8 cellular contexts compared by ENCODE assay signal in genomic region chr14:103880334-103880985, GRCh38. TPM values are rescaled to one million over a fixed set of nuclear protein-coding genes. Genes with fewer than 3 reads are reported as not detected.
DNase-seq lines count a peak whose midpoint lies in the region; ATAC-seq and TF ChIP-seq lines count a peak whose summit lies in the region.

No MANE protein-coding gene starts in this region.

- POLR2A ChIA-PET in SK-N-SH (lab: Yijun Ruan, JAX), result interaction anchor here (0.7 to 1.4 kb wide), 4 partner anchors 24 to 71 kb away, joined by 3 read pairs; no protein-coding TSS in a partner anchor

- no peak overlapping the region; the same call in 1 of the 2 replicates for H3K4me2 ChIP-seq in SK-N-SH

- peaks cover 7 to 12% of the 10 kb centered on the region in 2 donors for H3K27me3 Mint-ChIP-seq in effector memory CD8-positive, alpha-beta T cell

- H2AFZ ChIP-seq in SK-N-SH (ENCODE audit: low read depth), result no peak overlapping the region

- CTCF ChIA-PET in SK-N-SH (lab: Yijun Ruan, JAX), result interaction anchor here (0.6 to 3.3 kb wide), 7 partner anchors 12 to 75 kb away, joined by 3 to 15 read pairs (median 4); a partner anchor contains a TSS

- H3K4me3 Mint-ChIP-seq in effector memory CD8-positive, alpha-beta T cell, result peak overlapping the region in 1 of 2 donors; percentile 61

- H3K27ac ChIP-seq in SK-N-SH (ENCODE audit: low read depth in 2 of 2, low read length in 1 of 2), result peak overlapping the region in 1 of 2 experiments; percentile 24; a peak in 1 of 4 replicates

- no peak for TF ChIP-seq RAD21 in SK-N-SH (IDR thresholded peaks at IDR 0.05; ENCODE audit: low read length)

- no peaks in the 10 kb centered on the region for H3K79me2 ChIP-seq in SK-N-SH (ENCODE audit: insufficient read depth)

- no peaks in the 10 kb centered on the region for H3K9me3 Mint-ChIP-seq in effector memory CD8-positive, alpha-beta T cell

- H3K27ac Mint-ChIP-seq in effector memory CD8-positive, alpha-beta T cell, result no peak overlapping the region

- H3K4me3 ChIP-seq in SK-N-SH (ENCODE audit: low read depth in 2 of 2, low read length in 1 of 2) (no peak overlapping the region), mucosa of stomach (ENCODE audit: low read length) (peak overlapping the region; percentile 53)

- no peak for TF ChIP-seq CTCF in SK-N-SH (IDR thresholded peaks at IDR 0.05)

- H3K9me2 ChIP-seq in SK-N-SH, result no peaks in the 10 kb centered on the region

- 54% methylated on average over 15 of the region's 18 CpGs for WGBS in SK-N-SH (ENCODE audit: low lambda C conversion rate)

- H3K9me3 ChIP-seq in SK-N-SH, result no peaks in the 10 kb centered on the region
- H3K9me3 ChIP-seq in mucosa of stomach (ENCODE audit: control insufficient read depth, low read length), result no peaks in the 10 kb centered on the region

- H3K36me3 Mint-ChIP-seq in effector memory CD8-positive, alpha-beta T cell (ENCODE audit: insufficient read depth), result no peaks in the 10 kb centered on the region

- ATAC-seq in effector memory CD8-positive, alpha-beta T cell (replicated peaks), result peak; percentile 80

- H3K9ac ChIP-seq in SK-N-SH (no peak overlapping the region), mucosa of stomach (ENCODE audit: low read length) (peak overlapping the region; percentile 74)

- peaks cover 5 to 16% of the 10 kb centered on the region in 2 donors for H3K4me1 Mint-ChIP-seq in effector memory CD8-positive, alpha-beta T cell (ENCODE audit: low read depth in 2 of 2)

- DNase-seq in NOMO-1 treated with DMSO at 0.1 percent for 48 hours (lab: John Stamatoyannopoulos, UW; ENCODE audit: unreplicated experiment), result peak; percentile 21
- DNase-seq in NOMO-1 treated with dmso at 0.1 percent for 144 hours (lab: John Stamatoyannopoulos, UW; ENCODE audit: unreplicated experiment), result no peak
- peak; percentile 62 for DNase-seq in SK-N-SH
- peak in 2 of 3 experiments; percentile 21 for DNase-seq in effector memory CD8-positive, alpha-beta T cell
- DNase-seq in NCI-H524 (lab: John Stamatoyannopoulos, UW), result no peak
- no peak for DNase-seq in inferior parietal cortex (ENCODE audit: extremely low spot score)
- no peak for DNase-seq in HuH-7 (ENCODE audit: low spot score)

- TF ChIP-seq EP300 in SK-N-SH (IDR thresholded peaks at IDR 0.05; ENCODE audit: borderline replicate concordance in 1 of 2, low read depth in 1 of 2, low read length in 1 of 2), result no peak

- H3F3A ChIP-seq in SK-N-SH (replicated peaks; ENCODE audit: insufficient read depth), result no peaks in the 10 kb centered on the region

- H4K20me1 ChIP-seq in SK-N-SH (ENCODE audit: insufficient read depth), result no peaks in the 10 kb centered on the region

- H3K36me3 ChIP-seq in SK-N-SH (replicated peaks in 1 of 2; ENCODE audit: control insufficient read depth in 1 of 2, insufficient read depth in 2 of 2, low read length in 1 of 2) (no peaks in the 10 kb centered on the region), mucosa of stomach (ENCODE audit: control insufficient read depth, insufficient read depth, low read length) (no peaks in the 10 kb centered on the region)

- H3K4me1 ChIP-seq in SK-N-SH (ENCODE audit: control insufficient read depth in 1 of 2, insufficient read depth in 2 of 2, low read depth in 1 of 2, low read length in 1 of 2), result peaks cover 0 to 38% of the 10 kb centered on the region in 2 experiments; a peak in 1 of 4 replicates
- peaks cover 47% of the 10 kb centered on the region for H3K4me1 ChIP-seq in mucosa of stomach (ENCODE audit: control insufficient read depth, insufficient read depth, low read length)

- H3K27me3 ChIP-seq in SK-N-SH (ENCODE audit: insufficient read depth), result no peaks in the 10 kb centered on the region
- peaks cover 6% of the 10 kb centered on the region for H3K27me3 ChIP-seq in mucosa of stomach (ENCODE audit: control insufficient read depth, insufficient read depth, low read length)

TF ChIP-seq in SK-N-SH, 30 proteins besides CTCF, POLR2A, EP300 and RAD21:
- TF ChIP-seq TEAD4 (IDR thresholded peaks at IDR 0.05; ENCODE audit: borderline replicate concordance, insufficient read depth), result no peak
- peak; percentile 49 for TF ChIP-seq NFIC (IDR thresholded peaks at IDR 0.05; ENCODE audit: borderline replicate concordance)

RNA-seq across cellular contexts. Expression of gene PPP1R13B, which starts 33.1 kb away (rescaled TPM):
- polyA plus RNA-seq in SK-N-SH (2012; rRNA removed), result 5.1 and 5.7 TPM in 2 replicates
- 2.6 and 3.9 TPM in 2 replicates for polyA plus RNA-seq in SK-N-SH (2012; cell fraction: cytosol; rRNA removed)
- polyA plus RNA-seq in SK-N-SH (2012; cell fraction: nucleus; rRNA removed), result 31.2 and 31.8 TPM in 2 replicates

RNA-seq across cellular contexts. Expression of gene TDRD9, which starts 47.8 kb away (rescaled TPM):
- not detected in 2 replicates for polyA plus RNA-seq in SK-N-SH (2012; rRNA removed)
- polyA plus RNA-seq in SK-N-SH (2012; cell fraction: cytosol; rRNA removed), result not detected in 2 replicates
- polyA plus RNA-seq in SK-N-SH (2012; cell fraction: nucleus; rRNA removed), result not detected in 2 replicates

Comparison
In these comparisons a context has a peak if more than half of its experiments do, and no peak if none do; other contexts are left out.
1. DNase-seq: peak in NOMO-1 treated with DMSO at 0.1 percent for 48 hours (single experiment), SK-N-SH (single experiment) and effector memory CD8-positive, alpha-beta T cell (2 of 3); none in NOMO-1 treated with dmso at 0.1 percent for 144 hours (single experiment), NCI-H524 (0 of 2), inferior parietal cortex (single experiment) and HuH-7 (single experiment).